Comparison of ENCODE assay signal across 15 cellular contexts in the genomic region with DNA sequence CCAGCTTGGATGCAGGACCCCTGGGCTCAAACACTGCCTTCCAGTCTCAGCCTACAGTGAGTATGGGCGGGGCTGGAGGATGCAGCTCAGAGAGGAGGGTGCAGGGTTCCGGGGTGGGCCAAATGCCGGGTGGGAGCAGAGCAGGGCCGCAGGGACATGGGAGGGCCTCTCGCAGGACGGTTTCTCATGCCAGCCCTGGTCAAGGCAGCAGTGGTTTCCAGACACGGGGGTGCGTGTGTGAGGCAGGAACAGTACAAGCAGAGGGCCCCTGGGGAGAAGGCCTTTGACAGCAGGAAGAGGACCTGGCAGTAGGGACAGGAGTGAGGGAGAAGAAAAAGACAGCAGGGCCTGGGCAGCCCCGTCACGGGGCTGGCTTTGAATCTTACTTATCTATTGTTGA. TPM values are rescaled to one million over a fixed set of nuclear protein-coding genes. Genes with fewer than 3 reads are reported as not detected.
A peak's percentile ranks its signal among the peaks of the same experiment; 100 is the strongest.
DNase-seq lines count a peak whose midpoint lies in the region; ATAC-seq lines count a peak whose summit lies in the region.
"Had no signal": no experiment of that assay in that cellular context is flagged by ENCODE, and none has a peak within 500 bp of the region (broad histone marks: within the 10 kb centered on the region; RNA-seq: fewer than 3 reads in every experiment).

No MANE protein-coding gene starts in this region.

- H3K27ac ChIP-seq in right cardiac atrium (ENCODE audit: low read length) (no peak overlapping the region), caudate nucleus (ENCODE audit: low read depth, low read length) (peak overlapping the region; percentile 13), mesendoderm (ENCODE audit: low read depth, low read length) (no peak overlapping the region)
- H3K27ac ChIP-seq: Peyer's patch had no signal

- H3K9ac ChIP-seq in mesendoderm (ENCODE audit: low read length), result no peak overlapping the region

- H4K5ac ChIP-seq in mesendoderm (ENCODE audit: low read length), result no peak overlapping the region

- H3K36me3 ChIP-seq in mesendoderm (ENCODE audit: control insufficient read depth, insufficient read depth, low read length), result no peaks in the 10 kb centered on the region
- H3K36me3 ChIP-seq: Peyer's patch had no signal

- ATAC-seq in right cardiac atrium (peak in 1 of 2 donors; percentile 22), left cardiac atrium (no peak), HG03139 (IDR thresholded peaks at IDR 0.05; ENCODE audit: unreplicated experiment) (no peak)
- ATAC-seq: GM23338, K562 had no signal

- no peak overlapping the region for H3K4me2 ChIP-seq in mesendoderm (ENCODE audit: low read length)
- H3K4me2 ChIP-seq: GM23338 had no signal

- no peak overlapping the region for H2BK5ac ChIP-seq in mesendoderm (ENCODE audit: low read length)

- no peak overlapping the region for H3K4ac ChIP-seq in mesendoderm (ENCODE audit: low read depth, low read length)

- H2BK120ac ChIP-seq in mesendoderm (ENCODE audit: low read depth, low read length), result no peak overlapping the region

- H3K4me1 ChIP-seq in right cardiac atrium (ENCODE audit: control insufficient read depth, insufficient read depth, low read length) (no peaks in the 10 kb centered on the region), mesendoderm (ENCODE audit: control insufficient read depth, low read depth, low read length) (no peaks in the 10 kb centered on the region)
- H3K4me1 ChIP-seq: Peyer's patch had no signal

- peaks cover 2% of the 10 kb centered on the region for H3K79me1 ChIP-seq in mesendoderm (ENCODE audit: low read length)

- no peak overlapping the region for H2BK15ac ChIP-seq in mesendoderm (replicated peaks; ENCODE audit: low read depth)

- WGBS in right cardiac atrium, result 52% methylated on average over 10 of the region's 10 CpGs
- WGBS in mesendoderm (ENCODE audit: extremely low coverage, insufficient coverage, low lambda C conversion rate), result no CpG with 5 or more reads among the region's 10 CpGs

- DNase-seq in right cardiac atrium, result peak in 2 of 3 donors; percentile 43 to 60
- DNase-seq in left cardiac atrium, result no peak
- DNase-seq in caudate nucleus (lab: John Stamatoyannopoulos, UW), result no peak
- peak; percentile 17 for DNase-seq in mesendoderm
- DNase-seq in DMS153 (lab: John Stamatoyannopoulos, UW), result no peak
- DNase-seq in C1 segment of cervical spinal cord (lab: John Stamatoyannopoulos, UW), result no peak
- DNase-seq: COR-L47, NCI-H1417 treated with DMSO at 0.1 percent for 48 hours, NCI-H2029 treated with DMSO at 0.1 percent for 48 hours, NCI-H524, Peyer's patch, SHP77 had no signal

- H4K8ac ChIP-seq in mesendoderm (ENCODE audit: low read depth, low read length), result no peak overlapping the region

- no peaks in the 10 kb centered on the region for H3K79me2 ChIP-seq in mesendoderm (ENCODE audit: control insufficient read depth, insufficient read depth, low read length)

- H2AK5ac ChIP-seq in mesendoderm (ENCODE audit: low read length), result no peak overlapping the region

- H3K23ac ChIP-seq in mesendoderm (ENCODE audit: low read length), result no peak overlapping the region

- no peak overlapping the region for H3K56ac ChIP-seq in mesendoderm (ENCODE audit: low read length)

- H3K4me3 ChIP-seq in right cardiac atrium (ENCODE audit: low read length) (no peak overlapping the region), mesendoderm (ENCODE audit: low read length) (no peak overlapping the region)
- H3K4me3 ChIP-seq: GM23338, K562, Peyer's patch had no signal

- H3K9me3 ChIP-seq in right cardiac atrium (ENCODE audit: control insufficient read depth, low read length), result no peaks in the 10 kb centered on the region
- H3K9me3 ChIP-seq: Peyer's patch had no signal

- intact Hi-C loops in right cardiac atrium (cut with DNase I), result no loop called here
- intact Hi-C loops in left cardiac atrium (cut with DNase I), result no loop called here

- H3K18ac ChIP-seq in mesendoderm (ENCODE audit: low read length), result no peak overlapping the region

- H3K27me3 ChIP-seq in right cardiac atrium (ENCODE audit: control insufficient read depth, insufficient read depth) (no peaks in the 10 kb centered on the region), mesendoderm (ENCODE audit: insufficient read depth, low read length, poor library complexity) (no peaks in the 10 kb centered on the region)
- H3K27me3 ChIP-seq: Peyer's patch had no signal

RNA-seq across cellular contexts. Expression of a gene that starts 34.1 kb away (rescaled TPM):
- 10 to 100 TPM in 3 of 4 donors, 1 to 10 TPM in 1; 9.2 to 15.1 (median 13.6) TPM for total RNA-seq in right cardiac atrium
- 9.5 TPM for polyA plus RNA-seq in right cardiac atrium
- total RNA-seq in left cardiac atrium, result 10 to 100 TPM; 10.5 to 11.1 TPM
- polyA plus RNA-seq in mesendoderm (2013, experiment 1 of 2), result 6.2 TPM
- 6.5 TPM for polyA plus RNA-seq in mesendoderm (2013, experiment 2 of 2)

Comparison
In these comparisons a context has a peak if more than half of its experiments do, and no peak if none do; other contexts are left out.
1. DNase-seq: peak in right cardiac atrium (2 of 3) and mesendoderm (single experiment); none in left cardiac atrium (single experiment), caudate nucleus (0 of 61), DMS153 (single experiment) and C1 segment of cervical spinal cord (0 of 14).